ENCODE assay signal across 18 cellular contexts in the genomic region with DNA sequence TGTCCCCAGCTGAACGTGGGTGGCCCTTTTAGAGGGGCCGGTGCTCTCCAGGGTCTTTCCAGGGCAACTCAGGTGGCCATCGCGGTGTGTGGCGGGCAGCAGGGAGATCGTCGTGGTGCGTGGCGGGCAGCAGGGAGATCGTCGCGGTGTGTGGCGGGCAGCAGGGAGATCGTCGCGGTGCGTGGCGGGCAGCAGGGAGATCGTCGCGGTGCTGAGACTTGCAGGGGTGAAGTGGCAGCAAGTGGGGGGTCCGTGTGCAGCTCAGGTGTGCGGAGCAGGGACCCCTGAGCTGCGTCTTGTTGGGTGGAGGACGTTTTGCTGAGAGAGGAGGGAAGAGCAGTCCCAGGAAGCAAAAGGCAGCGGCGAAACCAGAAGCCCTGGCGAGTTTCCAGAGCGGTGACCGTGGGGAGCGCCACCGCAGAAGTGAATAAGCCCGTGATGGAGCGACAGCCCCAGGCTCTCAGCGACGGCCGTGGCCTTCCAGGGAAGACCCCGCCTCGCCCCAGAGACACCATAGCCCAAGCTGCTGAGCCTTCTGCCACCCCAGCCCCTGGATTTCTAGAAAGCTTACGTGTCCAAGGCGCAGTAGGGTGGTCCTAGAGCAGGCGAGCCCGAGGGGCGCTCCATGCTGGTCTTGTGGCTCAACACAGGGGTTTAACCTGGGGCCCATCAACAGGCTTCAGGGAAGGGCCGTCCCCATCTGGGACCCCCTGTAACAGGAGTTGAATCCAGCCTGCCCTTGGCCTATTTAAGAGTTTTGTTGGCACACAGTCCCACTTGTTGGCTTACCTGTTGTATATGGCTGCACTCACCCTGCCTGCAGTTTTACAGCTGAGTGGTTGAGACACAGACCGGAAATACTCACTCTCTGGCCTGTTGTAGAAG. TPM values are rescaled to one million over a fixed set of nuclear protein-coding genes. Genes with fewer than 3 reads are reported as not detected.
A peak's percentile ranks its signal among the peaks of the same experiment; 100 is the strongest.
DNase-seq lines count a peak whose midpoint lies in the region; ATAC-seq, FAIRE-seq and TF ChIP-seq lines count a peak whose summit lies in the region.
"Had no signal": no experiment of that assay in that cellular context is flagged by ENCODE, and none has a peak within 500 bp of the region (broad histone marks: within the 10 kb centered on the region; RNA-seq: fewer than 3 reads in every experiment).

No MANE protein-coding gene starts in this region.

- CTCF ChIA-PET in WTC11 (lab: Charles Lee): interaction anchor here (1.1 to 1.2 kb wide), 2 partner anchors 87 to 240 kb away, joined by 4 read pairs; no protein-coding TSS in a partner anchor

- DNase-seq in T-helper 2 cell treated with Interferon-gamma antibody and Interleukin-4, amounts not matched to agents 5 μg/mL and 100 μg/mL, for 36 hours (ENCODE audit: low spot score): no peak
- DNase-seq in T-helper 2 cell (no peak), CD14-positive monocyte (ENCODE audit: low spot score) (peak; percentile 37), WTC11 (ENCODE audit: low spot score) (no peak), nephron progenitor cell (no peak), GM19239 (ENCODE audit: insufficient read length, low spot score) (no peak), HuH-7.5 (ENCODE audit: low spot score) (no peak), left colon (no peak)
- DNase-seq: DMS79, NCI-H1436, NCI-H2081, NCI-H524, Peyer's patch, SHP77 treated with DMSO at 0.1 percent for 48 hours had no signal

- intact Hi-C loops in CD14-positive monocyte (cut with micrococcal nuclease) (no loop called here), left colon (cut with DNase I, micrococcal nuclease) (no loop called here)

- no peak for FAIRE-seq in GM19239 (lab: Jason Lieb, UNC)
- FAIRE-seq: GM12891, H54 had no signal

- no peak for TF ChIP-seq CTCF in CD14-positive monocyte (IDR thresholded peaks at IDR 0.05)
- TF ChIP-seq CTCF in WTC11 (IDR thresholded peaks at IDR 0.05): no peak
- TF ChIP-seq CTCF in nephron progenitor cell (IDR thresholded peaks at IDR 0.05): no peak

- no peak overlapping the region for H3K4me3 Mint-ChIP-seq in T-helper 2 cell treated with Interferon-gamma antibody and Interleukin-4, amounts not matched to agents 5 μg/mL and 100 μg/mL, for 36 hours
- H3K4me3 Mint-ChIP-seq in CD14-positive monocyte: peak overlapping the region in 1 of 2 donors; percentile 39
- H3K4me3 Mint-ChIP-seq in WTC11: no peak overlapping the region
- no peak overlapping the region for H3K4me3 Mint-ChIP-seq in nephron progenitor cell

- POLR2A ChIA-PET in WTC11 (lab: Charles Lee): interaction anchor here (0.6 kb wide), 1 partner anchor 180 kb away, joined by 3 read pairs; no protein-coding TSS in a partner anchor

- no peaks in the 10 kb centered on the region for H3K27me3 Mint-ChIP-seq in T-helper 2 cell treated with Interferon-gamma antibody and Interleukin-4, amounts not matched to agents 5 μg/mL and 100 μg/mL, for 36 hours (ENCODE audit: low read depth)
- peaks cover 0 to 2% (median 0%) of the 10 kb centered on the region in 3 donors for H3K27me3 Mint-ChIP-seq in CD14-positive monocyte (ENCODE audit: low read depth in 3 of 3)
- H3K27me3 Mint-ChIP-seq in WTC11 (ENCODE audit: low read depth): no peaks in the 10 kb centered on the region
- H3K27me3 Mint-ChIP-seq in nephron progenitor cell (ENCODE audit: low read depth, poor library complexity): no peaks in the 10 kb centered on the region

- ATAC-seq in WTC11: no peak
- ATAC-seq in left colon: no peak

- H3K36me3 Mint-ChIP-seq in T-helper 2 cell treated with Interferon-gamma antibody and Interleukin-4, amounts not matched to agents 5 μg/mL and 100 μg/mL, for 36 hours (ENCODE audit: low read depth): peaks cover 19% of the 10 kb centered on the region
- H3K36me3 Mint-ChIP-seq in CD14-positive monocyte: peaks cover 17 to 40% of the 10 kb centered on the region in 2 donors
- peaks cover 10% of the 10 kb centered on the region for H3K36me3 Mint-ChIP-seq in WTC11
- peaks cover 14% of the 10 kb centered on the region for H3K36me3 Mint-ChIP-seq in nephron progenitor cell (ENCODE audit: low read depth)

- peak overlapping the region; percentile 45 for H3K27ac Mint-ChIP-seq in T-helper 2 cell treated with Interferon-gamma antibody and Interleukin-4, amounts not matched to agents 5 μg/mL and 100 μg/mL, for 36 hours
- H3K27ac Mint-ChIP-seq in CD14-positive monocyte (peak overlapping the region in 2 of 7 donors; percentile 37 to 38), WTC11 (peak overlapping the region; percentile 84), nephron progenitor cell (peak overlapping the region; percentile 96)

- no peaks in the 10 kb centered on the region for H3K9me3 Mint-ChIP-seq in T-helper 2 cell treated with Interferon-gamma antibody and Interleukin-4, amounts not matched to agents 5 μg/mL and 100 μg/mL, for 36 hours
- H3K9me3 Mint-ChIP-seq in CD14-positive monocyte: peaks cover 0 to 3% (median 0%) of the 10 kb centered on the region in 7 donors
- H3K9me3 Mint-ChIP-seq in WTC11: no peaks in the 10 kb centered on the region
- no peaks in the 10 kb centered on the region for H3K9me3 Mint-ChIP-seq in nephron progenitor cell

- H3K4me1 Mint-ChIP-seq in T-helper 2 cell treated with Interferon-gamma antibody and Interleukin-4, amounts not matched to agents 5 μg/mL and 100 μg/mL, for 36 hours (ENCODE audit: low read depth): peaks cover 20% of the 10 kb centered on the region
- H3K4me1 Mint-ChIP-seq in CD14-positive monocyte (peaks cover 51% of the 10 kb centered on the region), WTC11 (peaks cover 20% of the 10 kb centered on the region), nephron progenitor cell (peaks cover 21% of the 10 kb centered on the region)

TF ChIP-seq in WTC11, 78 proteins besides CTCF, POLR2A, EP300 and RAD21:
- TF ChIP-seq SMAD3 (CRISPR knock-in tag; IDR thresholded peaks at IDR 0.05; ENCODE audit: borderline replicate concordance) (no peak), ESRRA (CRISPR knock-in tag; IDR thresholded peaks at IDR 0.05; ENCODE audit: borderline replicate concordance) (no peak), ZNF121 (CRISPR knock-in tag; IDR thresholded peaks at IDR 0.05) (no peak)

RNA-seq across cellular contexts. Expression of gene NCLN, which starts 5.4 kb away (rescaled TPM):
- polyA plus RNA-seq in CD14-positive monocyte: 10 to 100 TPM; 28.6 to 34.5 TPM
- total RNA-seq in WTC11 (2021) (99.9 to 113 TPM (median 105 TPM) in 3 replicates), left colon (100 to 1,000 TPM in 1 of 2 donors, 10 to 100 TPM in 1; 77.3 to 113 TPM)

RNA-seq across cellular contexts. Expression of gene S1PR4, which starts 12.6 kb away (rescaled TPM):
- 100 to 1,000 TPM; 105 to 131 TPM for polyA plus RNA-seq in CD14-positive monocyte
- total RNA-seq in WTC11 (2021) (0.27 to 0.37 TPM (median 0.28 TPM) in 3 replicates), left colon (1 to 10 TPM in 1 of 2 donors, under 1 TPM in 1; 0.55 to 1.1 TPM)
- total RNA-seq: G401 had no signal

RNA-seq across cellular contexts. Expression of gene CELF5, which starts 33.3 kb away (rescaled TPM):
- polyA plus RNA-seq in CD14-positive monocyte: not detected
- total RNA-seq in WTC11 (2021): 7.7 to 10.6 TPM (median 9.0 TPM) in 3 replicates
- 1 to 10 TPM in 1 of 2 donors, under 1 TPM in 1; 0.67 to 1.2 TPM for total RNA-seq in left colon
- total RNA-seq: A172, Peyer's patch had no signal

RNA-seq across cellular contexts. Expression of gene GNA15, which starts 55.3 kb away (rescaled TPM):
- polyA plus RNA-seq in CD14-positive monocyte: 10 to 100 TPM; 38.7 to 41.3 TPM
- 0.22 to 0.44 TPM (median 0.37 TPM) in 3 replicates for total RNA-seq in WTC11 (2021)
- 1 to 10 TPM; 3.0 to 4.8 TPM for total RNA-seq in left colon
